Comparison of ENCODE assay signal across 11 cellular contexts in the genomic region with DNA sequence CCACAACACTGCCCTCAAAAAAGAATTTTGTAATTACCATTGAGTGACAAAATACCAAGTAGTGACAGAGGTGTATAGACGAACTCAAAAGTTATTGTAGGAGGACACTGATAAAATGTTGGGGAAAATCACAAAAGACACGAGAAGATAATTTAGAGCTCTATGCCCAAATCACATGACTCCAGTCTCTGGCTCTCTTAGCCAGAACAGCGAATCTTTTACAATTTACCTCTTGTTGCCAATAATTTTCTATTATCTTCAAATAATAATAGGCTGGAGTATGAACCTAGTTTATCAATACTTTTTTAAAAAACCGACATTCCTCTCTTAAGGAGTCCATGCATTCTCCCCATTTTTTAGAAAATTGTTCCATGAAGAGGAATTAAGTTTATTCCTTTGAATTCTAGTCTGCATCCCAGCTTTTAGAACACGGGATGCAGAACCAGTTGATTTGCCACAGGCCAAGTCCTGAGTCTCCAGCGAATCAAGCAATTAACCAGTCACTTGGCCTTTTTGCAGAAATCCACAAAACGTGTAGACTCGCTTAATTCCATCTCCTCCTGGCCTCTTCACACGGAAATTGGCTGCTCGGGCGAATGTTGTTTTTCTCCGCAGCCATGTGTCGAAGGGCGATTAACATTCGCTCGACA. TPM values are rescaled to one million over a fixed set of nuclear protein-coding genes. Genes with fewer than 3 reads are reported as not detected.
A peak's percentile ranks its signal among the peaks of the same experiment; 100 is the strongest.
DNase-seq lines count a peak whose midpoint lies in the region; ATAC-seq, FAIRE-seq and TF ChIP-seq lines count a peak whose summit lies in the region.
"Had no signal": no experiment of that assay in that cellular context is flagged by ENCODE, and none has a peak within 500 bp of the region (broad histone marks: within the 10 kb centered on the region; RNA-seq: fewer than 3 reads in every experiment).

No MANE protein-coding gene starts in this region.

- H3K4me1 ChIP-seq in tibial nerve (peaks cover 0 to 20% (median 5%) of the 10 kb centered on the region in 4 donors), small intestine (ENCODE audit: control insufficient read depth in 2 of 2, insufficient read depth in 1 of 2, low read depth in 1 of 2, low read length in 1 of 2) (no peaks in the 10 kb centered on the region)

- no peak for TF ChIP-seq POLR2A in tibial nerve (IDR thresholded peaks at IDR 0.05)

- no peak overlapping the region for H3K27ac Mint-ChIP-seq in activated naive CD4-positive, alpha-beta T cell treated with anti-CD3 and anti-CD28 coated beads for 36 hours
- H3K27ac Mint-ChIP-seq in activated naive CD4-positive, alpha-beta T cell treated with anti-CD3 and anti-CD28 coated beads, Interleukin-2, amount 10 ng/mL, durations not matched to agents 7 days and 5 days: no peak overlapping the region
- H3K27ac Mint-ChIP-seq in memory B cell: no peak overlapping the region

- TF ChIP-seq EP300 in tibial nerve (IDR thresholded peaks at IDR 0.05): no peak

- intact Hi-C loops in activated naive CD4-positive, alpha-beta T cell treated with anti-CD3 and anti-CD28 coated beads for 36 hours (cut with micrococcal nuclease): no loop called here

- H3K27ac ChIP-seq in tibial nerve: peak overlapping the region in 1 of 4 donors; percentile 11
- no peak overlapping the region for H3K27ac ChIP-seq in small intestine (ENCODE audit: low read depth in 1 of 2, low read length in 1 of 2)

- WGBS in tibial nerve, 2 donors: 12 to 15% methylated on average over 15 to 16 of the region's 16 CpGs
- WGBS in small intestine, 3 donors: 14 to 22% (median 16%) methylated on average over 16 of the region's 16 CpGs

- H3K4me3 ChIP-seq in bronchial epithelial cell (ENCODE audit: low read depth, low read length) (peak overlapping the region; percentile 44), tibial nerve (peak overlapping the region; percentile 28 to 58 (median 47)), small intestine (ENCODE audit: low read depth in 1 of 2, low read length in 2 of 2) (no peak overlapping the region)

- no peaks in the 10 kb centered on the region for H3K27me3 ChIP-seq in bronchial epithelial cell (ENCODE audit: control insufficient read depth, insufficient read depth, low read length)
- H3K27me3 ChIP-seq in tibial nerve: peaks cover 0 to 37% of the 10 kb centered on the region in 2 donors
- H3K27me3 ChIP-seq in small intestine (ENCODE audit: control insufficient read depth in 2 of 2, insufficient read depth in 2 of 2, low read length in 2 of 2): peaks cover 4 to 7% of the 10 kb centered on the region in 2 donors

- H3K9me3 ChIP-seq in tibial nerve (no peaks in the 10 kb centered on the region), small intestine (ENCODE audit: control insufficient read depth, low read depth) (no peaks in the 10 kb centered on the region)

- no peak for ATAC-seq in memory B cell (ENCODE audit: low read depth)
- no peak for ATAC-seq in HG03571 (IDR thresholded peaks at IDR 0.05; ENCODE audit: unreplicated experiment)

- TF ChIP-seq CTCF in bronchial epithelial cell (IDR thresholded peaks at IDR 0.05; ENCODE audit: insufficient read depth, low read length, severe bottlenecking): no peak
- no peak for TF ChIP-seq CTCF in tibial nerve (IDR thresholded peaks at IDR 0.05)

- H3K4me1 Mint-ChIP-seq in activated naive CD4-positive, alpha-beta T cell treated with anti-CD3 and anti-CD28 coated beads for 36 hours (ENCODE audit: low read depth): peaks cover 7% of the 10 kb centered on the region
- peaks cover 8% of the 10 kb centered on the region for H3K4me1 Mint-ChIP-seq in activated naive CD4-positive, alpha-beta T cell treated with anti-CD3 and anti-CD28 coated beads, Interleukin-2, amount 10 ng/mL, durations not matched to agents 7 days and 5 days
- peaks cover 11% of the 10 kb centered on the region for H3K4me1 Mint-ChIP-seq in memory B cell

- DNase-seq in activated naive CD4-positive, alpha-beta T cell treated with anti-CD3 and anti-CD28 coated beads for 36 hours: no peak
- no peak for DNase-seq in activated naive CD4-positive, alpha-beta T cell treated with anti-CD3 and anti-CD28 coated beads, Interleukin-2, amount 10 ng/mL, durations not matched to agents 7 days and 5 days
- DNase-seq in bronchial epithelial cell (ENCODE audit: low read depth): no peak
- DNase-seq in memory B cell (ENCODE audit: low spot score in 2 of 2): no peak
- DNase-seq in tibial nerve (ENCODE audit: low spot score in 2 of 2): no peak
- DNase-seq in AG08395 (ENCODE audit: low spot score): no peak
- DNase-seq in small intestine: no peak
- DNase-seq: NCI-H226 had no signal

- FAIRE-seq in bronchial epithelial cell (lab: Jason Lieb, UNC) (no peak), small intestine (lab: Jason Lieb, UNC) (no peak)
- FAIRE-seq: H54 had no signal

- CTCF ChIA-PET in activated naive CD4-positive, alpha-beta T cell treated with anti-CD3 and anti-CD28 coated beads for 36 hours (lab: Charles Lee): interaction anchor here (1.0 kb wide), 1 partner anchor 101 kb away, joined by 3 read pairs; no protein-coding TSS in a partner anchor
- CTCF ChIA-PET in activated naive CD4-positive, alpha-beta T cell treated with anti-CD3 and anti-CD28 coated beads, Interleukin-2, amount 10 ng/mL, durations not matched to agents 7 days and 5 days (lab: Charles Lee): no interaction called here

- no peaks in the 10 kb centered on the region for H3K36me3 Mint-ChIP-seq in activated naive CD4-positive, alpha-beta T cell treated with anti-CD3 and anti-CD28 coated beads for 36 hours (ENCODE audit: low read depth)
- no peaks in the 10 kb centered on the region for H3K36me3 Mint-ChIP-seq in activated naive CD4-positive, alpha-beta T cell treated with anti-CD3 and anti-CD28 coated beads, Interleukin-2, amount 10 ng/mL, durations not matched to agents 7 days and 5 days
- H3K36me3 Mint-ChIP-seq in memory B cell: no peaks in the 10 kb centered on the region

- H3K9me3 Mint-ChIP-seq in activated naive CD4-positive, alpha-beta T cell treated with anti-CD3 and anti-CD28 coated beads for 36 hours: no peaks in the 10 kb centered on the region
- no peaks in the 10 kb centered on the region for H3K9me3 Mint-ChIP-seq in activated naive CD4-positive, alpha-beta T cell treated with anti-CD3 and anti-CD28 coated beads, Interleukin-2, amount 10 ng/mL, durations not matched to agents 7 days and 5 days
- H3K9me3 Mint-ChIP-seq in memory B cell: no peaks in the 10 kb centered on the region

- H3K27me3 Mint-ChIP-seq in activated naive CD4-positive, alpha-beta T cell treated with anti-CD3 and anti-CD28 coated beads for 36 hours (ENCODE audit: low read depth): peaks cover 67% of the 10 kb centered on the region
- peaks cover 52% of the 10 kb centered on the region for H3K27me3 Mint-ChIP-seq in activated naive CD4-positive, alpha-beta T cell treated with anti-CD3 and anti-CD28 coated beads, Interleukin-2, amount 10 ng/mL, durations not matched to agents 7 days and 5 days
- H3K27me3 Mint-ChIP-seq in memory B cell: peaks cover 35% of the 10 kb centered on the region

- peak overlapping the region; percentile 65 for H3K4me3 Mint-ChIP-seq in activated naive CD4-positive, alpha-beta T cell treated with anti-CD3 and anti-CD28 coated beads for 36 hours
- H3K4me3 Mint-ChIP-seq in activated naive CD4-positive, alpha-beta T cell treated with anti-CD3 and anti-CD28 coated beads, Interleukin-2, amount 10 ng/mL, durations not matched to agents 7 days and 5 days: no peak overlapping the region
- peak overlapping the region; percentile 79 for H3K4me3 Mint-ChIP-seq in memory B cell

- H3K36me3 ChIP-seq in bronchial epithelial cell (ENCODE audit: control insufficient read depth, insufficient read depth, low read length) (no peaks in the 10 kb centered on the region), tibial nerve (no peaks in the 10 kb centered on the region), small intestine (ENCODE audit: control insufficient read depth in 2 of 2, insufficient read depth in 2 of 2, low read length in 2 of 2) (no peaks in the 10 kb centered on the region)

RNA-seq across cellular contexts. Expression of a gene that starts 0.5 kb away (rescaled TPM):
- not detected for total RNA-seq in activated naive CD4-positive, alpha-beta T cell treated with anti-CD3 and anti-CD28 coated beads for 36 hours
- not detected in 2 replicates for total RNA-seq in bronchial epithelial cell
- 10 to 100 TPM in 1 of 4 donors, under 1 TPM in 1, not detected in 2; 0.21 to 16.7 TPM for total RNA-seq in tibial nerve
- under 1 TPM in 1 of 3 donors, not detected in 2; 0.67 TPM for polyA plus RNA-seq in small intestine
- total RNA-seq: omental fat pad had no signal

RNA-seq across cellular contexts. Expression of a gene that starts 6.8 kb away (rescaled TPM):
- 10 to 100 TPM; 23.5 to 24.5 TPM for total RNA-seq in activated naive CD4-positive, alpha-beta T cell treated with anti-CD3 and anti-CD28 coated beads for 36 hours
- total RNA-seq in bronchial epithelial cell (4.7 and 5.4 TPM in 2 replicates), tibial nerve (10 to 100 TPM in 2 of 4 donors, 1 to 10 TPM in 2; 4.2 to 13.1 (median 8.3) TPM)
- polyA plus RNA-seq in small intestine: 10 to 100 TPM; 10.3 to 15.4 (median 13.3) TPM

Comparison
In these comparisons a context has a peak if more than half of its experiments do, and no peak if none do; other contexts are left out.
1. H3K4me3 ChIP-seq: peak in bronchial epithelial cell (single experiment) and tibial nerve (4 of 4); none in small intestine (0 of 2).